8 cellular contexts compared by ENCODE assay signal in the genomic region with DNA sequence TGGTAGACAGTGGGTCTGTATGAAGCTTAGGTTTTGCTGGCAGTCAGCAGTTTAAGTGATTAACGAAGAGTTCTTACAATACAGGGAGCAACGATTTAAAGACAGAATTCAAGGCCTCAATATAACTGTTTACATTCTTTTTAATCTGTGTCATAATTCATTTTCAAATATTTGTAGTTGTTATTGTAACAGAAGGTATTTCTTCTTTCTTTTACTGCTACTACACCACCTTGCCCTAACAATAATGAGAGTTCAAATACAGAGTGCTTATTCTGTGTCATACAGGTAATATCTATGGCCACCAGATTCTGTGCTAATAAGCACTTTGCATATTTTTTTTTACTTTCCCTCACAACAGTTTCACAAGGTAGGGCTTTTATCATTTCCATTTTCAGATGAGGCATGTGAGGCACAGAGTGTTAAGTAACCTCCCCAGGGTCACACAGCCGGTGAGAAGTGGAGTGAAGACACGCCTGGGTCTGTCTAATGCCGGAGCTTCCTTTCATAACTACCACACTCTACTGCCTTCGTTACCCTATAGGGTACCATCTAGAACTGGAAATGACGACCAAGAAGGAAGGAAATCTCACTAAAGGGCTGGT.
DNase-seq lines count a peak whose midpoint lies in the region; ATAC-seq, FAIRE-seq and TF ChIP-seq lines count a peak whose summit lies in the region.
"Had no signal": no experiment of that assay in that cellular context is flagged by ENCODE, and none has a peak within 500 bp of the region (broad histone marks: within the 10 kb centered on the region; RNA-seq: fewer than 3 reads in every experiment).

No MANE protein-coding gene starts in this region.

- H4K20me1 ChIP-seq in K562 (replicated peaks; ENCODE audit: control insufficient read depth, insufficient read depth, low read length) = no peaks in the 10 kb centered on the region

- CTCF ChIA-PET in K562 (lab: Yijun Ruan, JAX; ENCODE audit: low intra/inter-chr PET ratio) = no interaction called here

- TF ChIP-seq CTCF in K562 (IDR thresholded peaks at IDR 0.05 in 2 of 3, conservative IDR thresholded peaks at IDR 0.05 in 1 of 3; ENCODE audit: insufficient read depth in 2 of 3, low read depth in 1 of 3, low read length in 3 of 3) (no peak), thyroid gland (IDR thresholded peaks at IDR 0.05) (no peak), GM10266 (IDR thresholded peaks at IDR 0.05; ENCODE audit: control insufficient read depth, insufficient read depth, low read depth, missing control alignments) (no peak)

- FAIRE-seq in K562 (lab: Jason Lieb, UNC) = peak; percentile 74

- peaks cover 0 to 32% of the 10 kb centered on the region in 2 experiments; a peak in 4 of 5 replicates for H3K4me1 ChIP-seq in K562 (replicated peaks in 1 of 2; ENCODE audit: control insufficient read depth in 2 of 2, insufficient read depth in 2 of 2, low read length in 2 of 2)
- H3K4me1 ChIP-seq in thyroid gland = peaks cover 0 to 2% of the 10 kb centered on the region in 2 donors

- no peaks in the 10 kb centered on the region for H3K79me2 ChIP-seq in K562 (ENCODE audit: control insufficient read depth, insufficient read depth, low read length)

- TF ChIP-seq RAD21 in K562 (CRISPR knock-in tag; conservative IDR thresholded peaks at IDR 0.05 in 1 of 2, IDR thresholded peaks at IDR 0.05 in 1 of 2) = no peak

- DNase-seq in K562 (ENCODE audit: extremely low read depth in 1 of 4, low spot score in 3 of 4) = no peak
- no peak for DNase-seq in thyroid gland
- DNase-seq in GM10266 (ENCODE audit: extremely low spot score) = no peak
- no peak for DNase-seq in NOMO-1 treated with DMSO at 0.1 percent for 48 hours (lab: John Stamatoyannopoulos, UW; ENCODE audit: unreplicated experiment)
- no peak for DNase-seq in NK-92 treated with Interleukin-12 subunit alpha and Interleukin-12 subunit beta, amount 100 ng/mL, for 24 hours (lab: John Stamatoyannopoulos, UW)
- DNase-seq: central memory CD4-positive, alpha-beta T cell had no signal

- H3K4me2 ChIP-seq in K562 (ENCODE audit: insufficient read depth, low read length) = peak overlapping the region; percentile 35; the same call in 1 of the 2 replicates

- POLR2A ChIA-PET in K562 (lab: Yijun Ruan, JAX) = interaction anchor here (1.0 kb wide), 1 partner anchor 20 kb away, joined by 6 read pairs; no protein-coding TSS in a partner anchor

- no peaks in the 10 kb centered on the region for H3K9me1 ChIP-seq in K562 (ENCODE audit: control insufficient read depth, insufficient read depth, low read length)

- H3K4me3 ChIP-seq in K562 (no peak overlapping the region), thyroid gland (replicated peaks in 1 of 3) (no peak overlapping the region)

- in situ Hi-C loops in K562 (cut with MboI) = no loop called here

- H3K36me3 ChIP-seq in K562 (ENCODE audit: control insufficient read depth, insufficient read depth, low read length) (no peaks in the 10 kb centered on the region), thyroid gland (no peaks in the 10 kb centered on the region)

- no peak for TF ChIP-seq POLR2A in K562 (conservative IDR thresholded peaks at IDR 0.05)
- no peak for TF ChIP-seq POLR2A in thyroid gland (IDR thresholded peaks at IDR 0.05)

- no peaks in the 10 kb centered on the region for H3K27me3 ChIP-seq in K562 (ENCODE audit: control insufficient read depth in 2 of 2, insufficient read depth in 2 of 2, low read length in 2 of 2)
- H3K27me3 ChIP-seq in thyroid gland = no peaks in the 10 kb centered on the region

- H3K9ac ChIP-seq in K562 (ENCODE audit: insufficient read depth in 1 of 2, low read depth in 2 of 2, low read length in 2 of 2) = peak overlapping the region in 1 of 2 experiments; percentile 61; a peak in 2 of 4 replicates

- intact Hi-C loops in K562 (cut with micrococcal nuclease) = no loop called here
- intact Hi-C loops in thyroid gland (cut with DNase I) = no loop called here

- ATAC-seq in GM19324 (IDR thresholded peaks at IDR 0.05; ENCODE audit: low FRiP score, unreplicated experiment) = peak; percentile 67
- peak; percentile 75 for ATAC-seq in HG02885 (IDR thresholded peaks at IDR 0.05; ENCODE audit: poor library complexity, unreplicated experiment)
- ATAC-seq in K562 = no peak

- H2AFZ ChIP-seq in K562 (ENCODE audit: low read depth, low read length) = peak overlapping the region; percentile 77

- BruUV-seq in K562 (replicated peaks; lab: Mats Ljungman, UMichigan) = no TSS peak

- TF ChIP-seq EP300 in K562 (IDR thresholded peaks at IDR 0.05; ENCODE audit: low read length) = no peak

- peak overlapping the region; percentile 90 for H3K27ac ChIP-seq in K562 (ENCODE audit: extremely low read depth, low read depth, low read length)
- peak overlapping the region in 2 of 3 donors; percentile 10 to 12 for H3K27ac ChIP-seq in thyroid gland

- WGBS in K562 (ENCODE audit: insufficient coverage, low coverage, missing lambda C conversion rate) = 58% methylated on average over 7 of the region's 7 CpGs
- WGBS in thyroid gland, 2 donors = 89 to 94% methylated on average over 7 of the region's 7 CpGs

- no peaks in the 10 kb centered on the region for H3K9me3 ChIP-seq in K562 (replicated peaks; ENCODE audit: control insufficient read depth, insufficient read depth, low read depth, low read length)
- no peaks in the 10 kb centered on the region for H3K9me3 ChIP-seq in thyroid gland

TF ChIP-seq in K562, 482 proteins besides CTCF, POLR2A, EP300 and RAD21:
- TF ChIP-seq THRAP3 (IDR thresholded peaks at IDR 0.05; ENCODE audit: borderline replicate concordance) (no peak), TEAD1 (CRISPR knock-in tag; IDR thresholded peaks at IDR 0.05) (no peak), FOXJ2 (tag; IDR thresholded peaks at IDR 0.05) (0 out of 2 replicates have a peak, but pooled peaks have one; percentile 26)
